ENCODE assay signal across 10 cellular contexts in the genomic region with DNA sequence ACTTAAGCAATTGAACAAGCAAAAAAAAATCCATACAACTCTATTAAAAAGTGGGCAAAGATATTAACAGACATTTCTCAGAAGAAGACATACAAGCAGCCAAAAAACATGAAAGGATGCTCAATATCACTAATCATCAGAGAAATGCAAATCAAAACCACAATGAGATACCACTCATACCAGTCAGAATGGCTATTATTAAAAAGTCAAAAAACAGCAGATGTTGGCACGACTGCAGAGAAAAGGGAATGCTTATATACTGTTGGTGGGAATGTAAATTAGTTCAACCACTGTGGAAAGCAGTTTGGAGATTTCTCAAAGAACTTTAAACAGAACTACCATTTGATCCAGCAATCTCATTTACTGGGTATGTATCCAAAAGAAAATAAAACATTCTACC. TPM values are rescaled to one million over a fixed set of nuclear protein-coding genes. Genes with fewer than 3 reads are reported as not detected.
DNase-seq lines count a peak whose midpoint lies in the region; TF ChIP-seq lines count a peak whose summit lies in the region.
"Not testable (repeated sequence)": the region's sequence is repeated elsewhere in the genome, so short reads cannot be mapped to it uniquely, and the experiment has no call there.
"Had no signal": no experiment of that assay in that cellular context is flagged by ENCODE, and none has a peak within 500 bp of the region (broad histone marks: within the 10 kb centered on the region; RNA-seq: fewer than 3 reads in every experiment).

No MANE protein-coding gene starts in this region.

- TF ChIP-seq RAD21 in SK-N-SH (IDR thresholded peaks at IDR 0.05; ENCODE audit: low read length), result not testable (repeated sequence)

- TF ChIP-seq EP300 in SK-N-SH (IDR thresholded peaks at IDR 0.05; ENCODE audit: borderline replicate concordance in 1 of 2, low read depth in 1 of 2, low read length in 1 of 2), result peak in 1 of 2 experiments; percentile 40; a peak in 1 of 4 replicates

- peak; percentile 73 for DNase-seq in AG10803 (ENCODE audit: low read depth)
- peak; percentile 24 for DNase-seq in ELR (ENCODE audit: low read depth)
- peak; percentile 43 for DNase-seq in LHCN-M2 (ENCODE audit: low read depth)
- DNase-seq in SK-N-SH, result not testable (repeated sequence)
- DNase-seq in astrocyte of the cerebellum (ENCODE audit: low read depth), result peak; percentile 65
- DNase-seq in fibroblast of gingiva (ENCODE audit: low read depth), result peak; percentile 60
- DNase-seq in foreskin melanocyte, result peak; percentile 84

- not testable (repeated sequence) for H2AFZ ChIP-seq in SK-N-SH (ENCODE audit: low read depth)

- not testable (repeated sequence) for H3F3A ChIP-seq in SK-N-SH (replicated peaks; ENCODE audit: insufficient read depth)

- not testable (repeated sequence) for H3K27ac ChIP-seq in SK-N-SH (ENCODE audit: low read depth in 2 of 2, low read length in 1 of 2)

- 11% methylated on average over 1 of the region's 1 CpG for WGBS in SK-N-SH (ENCODE audit: low lambda C conversion rate)

- not testable (repeated sequence) for H3K9me2 ChIP-seq in SK-N-SH

- H3K36me3 ChIP-seq in SK-N-SH (replicated peaks in 1 of 2; ENCODE audit: control insufficient read depth in 1 of 2, insufficient read depth in 2 of 2, low read length in 1 of 2), result not testable (repeated sequence)

- in situ Hi-C loops in astrocyte of the cerebellum (cut with HindIII; ENCODE audit: low sequenced_read_pairs), result loop anchor here (5.0 kb wide), 1 partner anchor 94 kb away; a partner anchor contains a TSS

- not testable (repeated sequence) for H3K9me3 ChIP-seq in SK-N-SH

- TF ChIP-seq CTCF in AG10803 (conservative IDR thresholded peaks at IDR 0.05; ENCODE audit: low read length); SK-N-SH (IDR thresholded peaks at IDR 0.05); astrocyte of the cerebellum (IDR thresholded peaks at IDR 0.05; ENCODE audit: low read depth, low read length, missing control alignments): not testable (repeated sequence)

- H3K4me2 ChIP-seq in SK-N-SH, result not testable (repeated sequence)

- not testable (repeated sequence) for H3K4me3 ChIP-seq in AG10803 (ENCODE audit: low read length); SK-N-SH (ENCODE audit: low read depth in 2 of 2, low read length in 1 of 2); astrocyte of the cerebellum (ENCODE audit: low read depth, low read length)

- POLR2A ChIA-PET in SK-N-SH (lab: Yijun Ruan, JAX), result not testable (repeated sequence)

- not testable (repeated sequence) for H3K79me2 ChIP-seq in SK-N-SH (ENCODE audit: insufficient read depth)

- H3K27me3 ChIP-seq in SK-N-SH (ENCODE audit: insufficient read depth), result not testable (repeated sequence)

- not testable (repeated sequence) for H3K9ac ChIP-seq in SK-N-SH

- H3K4me1 ChIP-seq in SK-N-SH (ENCODE audit: control insufficient read depth in 1 of 2, insufficient read depth in 2 of 2, low read depth in 1 of 2, low read length in 1 of 2), result not testable (repeated sequence)

- CTCF ChIA-PET in SK-N-SH (lab: Yijun Ruan, JAX), result not testable (repeated sequence)

- not testable (repeated sequence) for H4K20me1 ChIP-seq in SK-N-SH (ENCODE audit: insufficient read depth)

TF ChIP-seq in SK-N-SH, 30 proteins besides CTCF, POLR2A, EP300 and RAD21:
- peak; percentile 30; the same call in 1 of the 2 replicates for TF ChIP-seq JUND (IDR thresholded peaks at IDR 0.05)
- peak; percentile 27; the same call in 1 of the 2 replicates for TF ChIP-seq NFIC (IDR thresholded peaks at IDR 0.05; ENCODE audit: borderline replicate concordance)
- peak; percentile 67 for TF ChIP-seq TCF12 (IDR thresholded peaks at IDR 0.05)
- TF ChIP-seq, protein P1, sequence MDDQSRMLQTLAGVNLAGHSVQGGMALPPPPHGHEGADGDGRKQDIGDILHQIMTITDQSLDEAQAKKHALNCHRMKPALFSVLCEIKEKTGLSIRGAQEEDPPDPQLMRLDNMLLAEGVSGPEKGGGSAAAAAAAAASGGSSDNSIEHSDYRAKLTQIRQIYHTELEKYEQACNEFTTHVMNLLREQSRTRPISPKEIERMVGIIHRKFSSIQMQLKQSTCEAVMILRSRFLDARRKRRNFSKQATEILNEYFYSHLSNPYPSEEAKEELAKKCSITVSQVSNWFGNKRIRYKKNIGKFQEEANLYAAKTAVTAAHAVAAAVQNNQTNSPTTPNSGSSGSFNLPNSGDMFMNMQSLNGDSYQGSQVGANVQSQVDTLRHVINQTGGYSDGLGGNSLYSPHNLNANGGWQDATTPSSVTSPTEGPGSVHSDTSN (IDR thresholded peaks at IDR 0.05), result peak; percentile 42; the same call in 1 of the 2 replicates
- TF ChIP-seq TEAD4 (IDR thresholded peaks at IDR 0.05; ENCODE audit: borderline replicate concordance, insufficient read depth), result 0 out of 2 replicates have a peak, but pooled peaks have one; percentile 19

RNA-seq across cellular contexts. Expression of a gene that starts 7.2 kb away (rescaled TPM):
- 2.1 and 2.4 TPM in 2 replicates for total RNA-seq in LHCN-M2 (2014; rRNA removed)
- polyA plus RNA-seq in LHCN-M2 (2012), result 0.43 TPM
- 1.6 and 1.9 TPM in 2 replicates for polyA plus RNA-seq in SK-N-SH (2012; rRNA removed)
- 1.7 and 1.9 TPM in 2 replicates for polyA plus RNA-seq in SK-N-SH (2012; cell fraction: cytosol; rRNA removed)
- 2.6 and 4.5 TPM in 2 replicates for polyA plus RNA-seq in SK-N-SH (2012; cell fraction: nucleus; rRNA removed)
- total RNA-seq: CD4-positive, alpha-beta T cell had no signal
- polyA plus RNA-seq: CD14-positive monocyte; CD8-positive, alpha-beta memory T cell had no signal
